ENCODE assay signal across 9 cellular contexts in the genomic region with DNA sequence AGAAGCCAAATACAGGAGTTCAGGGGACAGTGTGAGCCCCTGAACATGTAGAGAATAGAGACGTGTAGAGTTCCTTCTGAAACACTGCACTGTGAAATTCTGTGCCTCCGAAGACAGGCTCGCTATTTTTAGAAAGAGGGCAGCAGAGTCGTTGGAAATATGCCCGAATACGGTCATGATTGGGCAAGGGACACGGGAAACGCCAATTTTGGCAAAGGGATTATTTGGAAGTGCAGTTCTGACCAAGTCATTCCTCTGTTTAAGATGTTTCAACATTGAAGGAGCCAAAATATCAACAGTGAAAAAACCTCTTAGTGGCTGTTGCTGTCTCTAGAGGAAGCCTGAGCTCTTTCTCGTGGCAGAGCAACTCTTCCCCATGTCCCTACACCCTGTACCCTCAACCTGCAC. TPM values are rescaled to one million over a fixed set of nuclear protein-coding genes. Genes with fewer than 3 reads are reported as not detected.
DNase-seq lines count a peak whose midpoint lies in the region; ATAC-seq and TF ChIP-seq lines count a peak whose summit lies in the region.
"Had no signal": no experiment of that assay in that cellular context is flagged by ENCODE, and none has a peak within 500 bp of the region (broad histone marks: within the 10 kb centered on the region; RNA-seq: fewer than 3 reads in every experiment).

No MANE protein-coding gene starts in this region.

- H3K27ac Mint-ChIP-seq in stimulated activated effector memory CD8-positive, alpha-beta T cell treated with anti-CD3 and anti-CD28 coated beads, Interleukin-12 subunit alpha, Interleukin-12 subunit beta, amount 100 ng/mL, for 72 hours = no peak overlapping the region

- intact Hi-C loops in colonic mucosa (cut with DNase I) = no loop called here

- no peak overlapping the region for H2BK5ac ChIP-seq in mesenchymal stem cell (ENCODE audit: low read depth, low read length, poor library complexity, severe bottlenecking)

- H3K36me3 ChIP-seq in colonic mucosa (no peaks in the 10 kb centered on the region), mesenchymal stem cell (ENCODE audit: control insufficient read depth in 1 of 2, insufficient read depth in 2 of 2, low read depth in 1 of 2, low read length in 2 of 2) (no peaks in the 10 kb centered on the region), upper lobe of left lung (no peaks in the 10 kb centered on the region)

- H2AK5ac ChIP-seq in mesenchymal stem cell (ENCODE audit: low read length, severe bottlenecking) = no peak overlapping the region

- H3K4me3 Mint-ChIP-seq in stimulated activated effector memory CD8-positive, alpha-beta T cell treated with anti-CD3 and anti-CD28 coated beads, Interleukin-12 subunit alpha, Interleukin-12 subunit beta, amount 100 ng/mL, for 72 hours = no peak overlapping the region
- H3K4me3 Mint-ChIP-seq: activated CD4-positive, alpha-beta T cell treated with anti-CD3 and anti-CD28 coated beads, Interleukin-2, amount 10 ng/mL, durations not matched to agents 7 days and 5 days had no signal

- H3K27me3 ChIP-seq in colonic mucosa (no peaks in the 10 kb centered on the region), mesenchymal stem cell (ENCODE audit: control insufficient read depth in 1 of 2, insufficient read depth in 1 of 2, low read length in 2 of 2) (peaks cover 0 to 48% of the 10 kb centered on the region in 2 experiments), upper lobe of left lung (no peaks in the 10 kb centered on the region)

- H3K27ac ChIP-seq in colonic mucosa = peak overlapping the region; percentile 53
- no peak overlapping the region for H3K27ac ChIP-seq in mesenchymal stem cell (ENCODE audit: low read length, poor library complexity, severe bottlenecking)
- peak overlapping the region; percentile 15 to 79 (median 56) for H3K27ac ChIP-seq in upper lobe of left lung

- H3K4me3 ChIP-seq in colonic mucosa (no peak overlapping the region), mesenchymal stem cell (ENCODE audit: insufficient read depth in 1 of 2, low read depth in 1 of 2, low read length in 2 of 2) (peak overlapping the region in 1 of 2 experiments; percentile 67), upper lobe of left lung (no peak overlapping the region)

- ATAC-seq in upper lobe of left lung (ENCODE audit: low FRiP score in 2 of 2) (peak; percentile 41 to 65), HG03469 (IDR thresholded peaks at IDR 0.05; ENCODE audit: unreplicated experiment) (no peak)
- no peak for ATAC-seq in stimulated activated effector memory CD8-positive, alpha-beta T cell treated with anti-CD3 and anti-CD28 coated beads, Interleukin-12 subunit alpha, Interleukin-12 subunit beta, amount 100 ng/mL, for 72 hours

- 77% methylated on average over 9 of the region's 9 CpGs for WGBS in mesenchymal stem cell
- WGBS in upper lobe of left lung, 2 donors = 11 to 17% methylated on average over 9 of the region's 9 CpGs

- H3K79me1 ChIP-seq in mesenchymal stem cell (replicated peaks; ENCODE audit: low read length, poor library complexity, severe bottlenecking) = no peaks in the 10 kb centered on the region

- no peaks in the 10 kb centered on the region for H3K36me3 Mint-ChIP-seq in stimulated activated effector memory CD8-positive, alpha-beta T cell treated with anti-CD3 and anti-CD28 coated beads, Interleukin-12 subunit alpha, Interleukin-12 subunit beta, amount 100 ng/mL, for 72 hours

- H4K91ac ChIP-seq in mesenchymal stem cell (ENCODE audit: low read length) = no peak overlapping the region

- no peak for TF ChIP-seq CTCF in colonic mucosa (IDR thresholded peaks at IDR 0.05)
- no peak for TF ChIP-seq CTCF in upper lobe of left lung (IDR thresholded peaks at IDR 0.05)

- peak; percentile 33 for DNase-seq in DMS 273 (lab: John Stamatoyannopoulos, UW; ENCODE audit: unreplicated experiment)
- DNase-seq in DMS 273 treated with DMSO at 0.1 percent for 48 hours (lab: John Stamatoyannopoulos, UW) = no peak
- peak; percentile 46 for DNase-seq in colonic mucosa
- DNase-seq in mesenchymal stem cell = no peak
- peak in 1 of 2 donors; percentile 51 for DNase-seq in upper lobe of left lung
- DNase-seq in activated naive CD4-positive, alpha-beta T cell (lab: John Stamatoyannopoulos, UW) = no peak
- DNase-seq in stimulated activated effector memory CD8-positive, alpha-beta T cell treated with anti-CD3 and anti-CD28 coated beads, Interleukin-12 subunit alpha, Interleukin-12 subunit beta, amount 100 ng/mL, for 72 hours (ENCODE audit: low spot score in 2 of 2) = no peak
- DNase-seq: activated CD4-positive, alpha-beta T cell treated with anti-CD3 and anti-CD28 coated beads, Interleukin-2, amount 10 ng/mL, durations not matched to agents 7 days and 5 days had no signal

- TF ChIP-seq EP300 in upper lobe of left lung (IDR thresholded peaks at IDR 0.05) = peak in 1 of 4 donors; percentile 47

- peak overlapping the region in 1 of 2 donors; percentile 19 for H3K9ac ChIP-seq in colonic mucosa (ENCODE audit: low read depth in 2 of 2, low read length in 2 of 2)
- H3K9ac ChIP-seq in mesenchymal stem cell (ENCODE audit: low read length) = peak overlapping the region; percentile 86

- no peak overlapping the region for H4K8ac ChIP-seq in mesenchymal stem cell (ENCODE audit: low read length)

- H3K4ac ChIP-seq in mesenchymal stem cell (ENCODE audit: low read depth in 1 of 2, low read length in 2 of 2) = no peak overlapping the region

- no peak overlapping the region for H3K4me2 ChIP-seq in mesenchymal stem cell (ENCODE audit: low read length, poor library complexity, severe bottlenecking)

- no peak overlapping the region for H2BK12ac ChIP-seq in mesenchymal stem cell (ENCODE audit: low read length in 2 of 2)

- no peak overlapping the region for H3K14ac ChIP-seq in mesenchymal stem cell (ENCODE audit: low read length in 2 of 2)

- TF ChIP-seq POLR2A in upper lobe of left lung (IDR thresholded peaks at IDR 0.05) = no peak

- H3K4me1 ChIP-seq in colonic mucosa (no peaks in the 10 kb centered on the region), mesenchymal stem cell (ENCODE audit: control insufficient read depth, insufficient read depth, low read depth, low read length) (peaks cover 2% of the 10 kb centered on the region), upper lobe of left lung (peaks cover 16 to 24% (median 17%) of the 10 kb centered on the region in 4 donors)

- no peak overlapping the region for H2BK15ac ChIP-seq in mesenchymal stem cell (ENCODE audit: low read depth, poor library complexity, severe bottlenecking)

- H2BK120ac ChIP-seq in mesenchymal stem cell (ENCODE audit: low read depth, low read length) = no peak overlapping the region

- no peak overlapping the region for H2AFZ ChIP-seq in mesenchymal stem cell (ENCODE audit: low read depth, low read length)

- peaks cover 6% of the 10 kb centered on the region for H3K4me1 Mint-ChIP-seq in stimulated activated effector memory CD8-positive, alpha-beta T cell treated with anti-CD3 and anti-CD28 coated beads, Interleukin-12 subunit alpha, Interleukin-12 subunit beta, amount 100 ng/mL, for 72 hours

- no peak overlapping the region for H3K23ac ChIP-seq in mesenchymal stem cell (ENCODE audit: low read length in 2 of 2)

- no peaks in the 10 kb centered on the region for H3K9me3 Mint-ChIP-seq in stimulated activated effector memory CD8-positive, alpha-beta T cell treated with anti-CD3 and anti-CD28 coated beads, Interleukin-12 subunit alpha, Interleukin-12 subunit beta, amount 100 ng/mL, for 72 hours
- H3K9me3 Mint-ChIP-seq: activated CD4-positive, alpha-beta T cell treated with anti-CD3 and anti-CD28 coated beads, Interleukin-2, amount 10 ng/mL, durations not matched to agents 7 days and 5 days had no signal

- H3K9me3 ChIP-seq in colonic mucosa (no peaks in the 10 kb centered on the region), mesenchymal stem cell (ENCODE audit: control insufficient read depth, low read length) (peaks cover 4% of the 10 kb centered on the region), upper lobe of left lung (no peaks in the 10 kb centered on the region)

- no peak overlapping the region for H3K18ac ChIP-seq in mesenchymal stem cell (ENCODE audit: low read depth in 1 of 2, low read length in 2 of 2)

RNA-seq across cellular contexts. Expression of a gene that starts 9.5 kb away (rescaled TPM):
- total RNA-seq in colonic mucosa (10 to 100 TPM in 1 of 2 donors, 1 to 10 TPM in 1; 9.2 to 14.5 TPM), upper lobe of left lung (10 to 100 TPM; 30.4 to 74.9 (median 45.4) TPM)
- 39.2 TPM for polyA plus RNA-seq in mesenchymal stem cell (2013, experiment 1 of 2)
- polyA plus RNA-seq in mesenchymal stem cell (2013, experiment 2 of 2) = 38.5 TPM

RNA-seq across cellular contexts. Expression of a gene that starts 37.6 kb away (rescaled TPM):
- 1 to 10 TPM in 1 of 2 donors, under 1 TPM in 1; 0.82 to 2.0 TPM for total RNA-seq in colonic mucosa
- polyA plus RNA-seq in mesenchymal stem cell (2013, experiment 1 of 2) = 1.9 TPM
- polyA plus RNA-seq in mesenchymal stem cell (2013, experiment 2 of 2) = 1.9 TPM
- 1 to 10 TPM in 5 of 6 donors, not detected in 1; 1.4 to 6.6 (median 3.0) TPM for total RNA-seq in upper lobe of left lung

Comparison
In these comparisons a context has a peak if more than half of its experiments do, and no peak if none do; other contexts are left out.
1. DNase-seq: peak in DMS 273 (single experiment) and colonic mucosa (single experiment); none in DMS 273 treated with DMSO at 0.1 percent for 48 hours (single experiment), mesenchymal stem cell (single experiment), activated naive CD4-positive, alpha-beta T cell (0 of 4) and stimulated activated effector memory CD8-positive, alpha-beta T cell treated with anti-CD3 and anti-CD28 coated beads, Interleukin-12 subunit alpha, Interleukin-12 subunit beta, amount 100 ng/mL, for 72 hours (0 of 2).
2. ATAC-seq: peak in upper lobe of left lung (2 of 2); none in stimulated activated effector memory CD8-positive, alpha-beta T cell treated with anti-CD3 and anti-CD28 coated beads, Interleukin-12 subunit alpha, Interleukin-12 subunit beta, amount 100 ng/mL, for 72 hours (single experiment) and HG03469 (single experiment).